ENCODE assay signal across 20 cellular contexts in genomic region chr18:74544898-74545297, GRCh38. TPM values are rescaled to one million over a fixed set of nuclear protein-coding genes. Genes with fewer than 3 reads are reported as not detected.
DNase-seq lines count a peak whose midpoint lies in the region; ATAC-seq and TF ChIP-seq lines count a peak whose summit lies in the region.
"Had no signal": no experiment of that assay in that cellular context is flagged by ENCODE, and none has a peak within 500 bp of the region (broad histone marks: within the 10 kb centered on the region; RNA-seq: fewer than 3 reads in every experiment).

No MANE protein-coding gene starts in this region.

- in situ Hi-C loops in ACHN (cut with HindIII; ENCODE audit: low pct_ligation_motif_present, low pct_unique_long_range_greater_than_20kb, low sequenced_read_pairs): no loop called here

- no peak overlapping the region for H3K4me3 ChIP-seq in heart right ventricle
- H3K4me3 ChIP-seq in parathyroid adenoma (ENCODE audit: low read depth, low read length): no peak overlapping the region
- H3K4me3 ChIP-seq in upper lobe of right lung: no peak overlapping the region
- H3K4me3 ChIP-seq: BLaER1 treated with 17β-estradiol and CSF1 and Interleukin-3, amounts not matched to agents 10 nM and 100 nM; GM23248; K562 had no signal

- no peak overlapping the region for H3K4me2 ChIP-seq in parathyroid adenoma (ENCODE audit: low read length)
- H3K4me2 ChIP-seq: BLaER1 treated with 17β-estradiol and CSF1 and Interleukin-3, amounts not matched to agents 10 nM and 100 nM had no signal

- WGBS in heart right ventricle, 2 donors: 51 to 56% methylated on average over 8 of the region's 8 CpGs

- H3K36me3 ChIP-seq in heart right ventricle (no peaks in the 10 kb centered on the region), parathyroid adenoma (ENCODE audit: control insufficient read depth, insufficient read depth, low read length) (no peaks in the 10 kb centered on the region), upper lobe of right lung (no peaks in the 10 kb centered on the region)

- no peaks in the 10 kb centered on the region for H3K79me2 ChIP-seq in parathyroid adenoma

- ATAC-seq in heart right ventricle (peak; percentile 45 to 77 (median 66)), Right ventricle myocardium inferior (no peak), left cardiac atrium (peak; percentile 17 to 20), upper lobe of right lung (no peak), HG02981 (IDR thresholded peaks at IDR 0.05; ENCODE audit: unreplicated experiment) (no peak), GM21367 (IDR thresholded peaks at IDR 0.05; ENCODE audit: unreplicated experiment) (no peak)
- ATAC-seq: K562 had no signal

- H3K4me1 ChIP-seq in heart right ventricle (peaks cover 7 to 54% (median 23%) of the 10 kb centered on the region in 9 donors), parathyroid adenoma (no peaks in the 10 kb centered on the region), upper lobe of right lung (no peaks in the 10 kb centered on the region)

- H3K27me3 ChIP-seq in heart right ventricle (peaks cover 0 to 4% (median 0%) of the 10 kb centered on the region in 7 donors), parathyroid adenoma (ENCODE audit: control insufficient read depth, insufficient read depth, low read length) (no peaks in the 10 kb centered on the region), upper lobe of right lung (no peaks in the 10 kb centered on the region)
- H3K27me3 ChIP-seq: BLaER1 treated with 17β-estradiol and CSF1 and Interleukin-3, amounts not matched to agents 10 nM and 100 nM had no signal

- DNase-seq in heart right ventricle: peak; percentile 36 to 67
- DNase-seq in Right ventricle myocardium inferior (ENCODE audit: missing footprints): no peak
- peak; percentile 38 for DNase-seq in left cardiac atrium
- DNase-seq in upper lobe of right lung: no peak
- DNase-seq in ACHN: no peak
- DNase-seq: DMS79 treated with DMSO at 0.1 percent for 48 hours, GM23248, HCEC 1CT, MV-4-11, NCI-H1417, NCI-H1930, NCI-H2171, SHP77 treated with DMSO at 0.1 percent for 48 hours had no signal

- TF ChIP-seq CTCF in heart right ventricle (IDR thresholded peaks at IDR 0.05): no peak
- TF ChIP-seq CTCF in parathyroid adenoma (IDR thresholded peaks at IDR 0.05): no peak
- TF ChIP-seq CTCF in upper lobe of right lung (IDR thresholded peaks at IDR 0.05): no peak

- H3K9ac ChIP-seq in parathyroid adenoma: no peak overlapping the region
- H3K9ac ChIP-seq: BLaER1 treated with 17β-estradiol and CSF1 and Interleukin-3, amounts not matched to agents 10 nM and 100 nM; GM23248 had no signal

- intact Hi-C loops in heart right ventricle (cut with DNase I): loop anchor here in 4 of 10 donors (5.0 to 10.0 kb wide), 3 partner anchors 48 to 350 kb away; partner anchors contain the start of gene CNDP2 (in 3 of the 4)
- intact Hi-C loops in Right ventricle myocardium inferior (cut with DNase I): no loop called here
- intact Hi-C loops in left cardiac atrium (cut with DNase I): loop anchor here (5.0 to 10.0 kb wide), 2 partner anchors 50 to 348 kb away; partner anchors contain the start of gene CNDP2 (in 1 of the 2)
- intact Hi-C loops in upper lobe of right lung (cut with DNase I): no loop called here

- peaks cover 0 to 21% (median 11%) of the 10 kb centered on the region in 11 donors for H3K9me3 ChIP-seq in heart right ventricle
- H3K9me3 ChIP-seq in parathyroid adenoma (ENCODE audit: control insufficient read depth, low read length): no peaks in the 10 kb centered on the region
- no peaks in the 10 kb centered on the region for H3K9me3 ChIP-seq in upper lobe of right lung

- H2AFZ ChIP-seq in parathyroid adenoma: no peak overlapping the region
- H2AFZ ChIP-seq: GM23248 had no signal

- H3K27ac ChIP-seq in heart right ventricle: peak overlapping the region; percentile 14 to 93 (median 86)
- H3K27ac ChIP-seq in parathyroid adenoma: peak overlapping the region; percentile 29
- peak overlapping the region; percentile 36 for H3K27ac ChIP-seq in upper lobe of right lung
- H3K27ac ChIP-seq: BLaER1 treated with 17β-estradiol and CSF1 and Interleukin-3, amounts not matched to agents 10 nM and 100 nM; GM23248 had no signal

RNA-seq across cellular contexts. Expression of gene CNDP1, which starts 10.6 kb away (rescaled TPM):
- total RNA-seq in heart right ventricle (under 1 TPM in 1 of 10 donors, not detected in 9; 0.11 TPM), Right ventricle myocardium inferior (not detected), left cardiac atrium (not detected), upper lobe of right lung (not detected)
- under 1 TPM in 1 of 2 donors, not detected in 1; 0.12 TPM for polyA plus RNA-seq in heart right ventricle
- total RNA-seq: G401, GM23248, K562, NCI-H460 had no signal
- polyA plus RNA-seq: GM23248, K562 had no signal

RNA-seq across cellular contexts. Expression of gene CNDP2, which starts 48.7 kb away (rescaled TPM):
- total RNA-seq in heart right ventricle (100 to 1,000 TPM in 1 of 10 donors, 10 to 100 TPM in 9; 50.2 to 117 (median 75.3) TPM), Right ventricle myocardium inferior (66.4 TPM), left cardiac atrium (10 to 100 TPM; 71.1 to 79.4 TPM), upper lobe of right lung (213 TPM)
- polyA plus RNA-seq in heart right ventricle: 10 to 100 TPM; 48.9 to 62.3 TPM

RNA-seq across cellular contexts. Expression of gene ZNF407, which starts 52.8 kb away (rescaled TPM):
- total RNA-seq in heart right ventricle (10 to 100 TPM in 9 of 10 donors, 1 to 10 TPM in 1; 8.7 to 14.9 (median 12.9) TPM), Right ventricle myocardium inferior (10.7 TPM), left cardiac atrium (10 to 100 TPM; 10.1 to 10.6 TPM), upper lobe of right lung (18.4 TPM)
- 1 to 10 TPM; 2.5 to 4.1 TPM for polyA plus RNA-seq in heart right ventricle

Comparison
In these comparisons a context has a peak if more than half of its experiments do, and no peak if none do; other contexts are left out.
1. ATAC-seq: peak in heart right ventricle (8 of 8) and left cardiac atrium (2 of 2); none in Right ventricle myocardium inferior (single experiment), upper lobe of right lung (single experiment), HG02981 (single experiment) and GM21367 (single experiment).
2. DNase-seq: peak in heart right ventricle (2 of 2) and left cardiac atrium (single experiment); none in Right ventricle myocardium inferior (single experiment), upper lobe of right lung (single experiment) and ACHN (single experiment).
3. intact Hi-C loops: an anchor here in left cardiac atrium (5.0 to 10.0 kb wide); none called in Right ventricle myocardium inferior and upper lobe of right lung.
4. H3K27ac ChIP-seq: peak in every context shown above with its lines; median percentile 86 in heart right ventricle; 36 in upper lobe of right lung; 29 in parathyroid adenoma.